14 cellular contexts compared by ENCODE assay signal in genomic region chr11:79201637-79202347, GRCh38.
DNase-seq lines count a peak whose midpoint lies in the region; ATAC-seq and TF ChIP-seq lines count a peak whose summit lies in the region.
"Had no signal": no experiment of that assay in that cellular context is flagged by ENCODE, and none has a peak within 500 bp of the region (broad histone marks: within the 10 kb centered on the region; RNA-seq: fewer than 3 reads in every experiment).

No MANE protein-coding gene starts in this region.

- H3K27ac ChIP-seq in upper lobe of right lung, result no peak overlapping the region
- H3K27ac ChIP-seq: neutrophil, testis had no signal

- H3K27me3 ChIP-seq in upper lobe of right lung, result no peaks in the 10 kb centered on the region
- H3K27me3 ChIP-seq: neutrophil, testis had no signal

- H3K4me1 ChIP-seq in upper lobe of right lung, result no peaks in the 10 kb centered on the region
- H3K4me1 ChIP-seq: testis had no signal

- DNase-seq in kidney glomerular epithelial cell (lab: John Stamatoyannopoulos, UW) (peak; percentile 40), GM19238 (ENCODE audit: insufficient read length, low spot score) (no peak), globus pallidus (ENCODE audit: low spot score) (no peak), upper lobe of right lung (no peak)
- DNase-seq in activated CD4-positive, CD25-positive, alpha-beta regulatory T cell (lab: John Stamatoyannopoulos, UW), result no peak
- DNase-seq: activated naive CD8-positive, alpha-beta T cell treated with anti-CD3 and anti-CD28 coated beads, Interleukin-2, amount 10 ng/mL, durations not matched to agents 7 days and 5 days; CD4-positive, CD25-positive, alpha-beta regulatory T cell; hypothalamus; NCI-H2081 treated with DMSO at 0.1 percent for 48 hours; testis had no signal

- H3K36me3 ChIP-seq in upper lobe of right lung, result no peaks in the 10 kb centered on the region
- H3K36me3 ChIP-seq: neutrophil had no signal

- H3K4me3 ChIP-seq in upper lobe of right lung, result no peak overlapping the region
- H3K4me3 ChIP-seq: testis had no signal

- intact Hi-C loops in upper lobe of right lung (cut with DNase I), result no loop called here

- peak; percentile 80 for ATAC-seq in GM18502 (IDR thresholded peaks at IDR 0.05; ENCODE audit: poor library complexity, unreplicated experiment)
- peak; percentile 79 for ATAC-seq in GM21390 (IDR thresholded peaks at IDR 0.05; ENCODE audit: unreplicated experiment)
- ATAC-seq in HG03378 (IDR thresholded peaks at IDR 0.05; ENCODE audit: unreplicated experiment), result peak; percentile 81
- no peak for ATAC-seq in upper lobe of right lung

- H3K9me3 ChIP-seq in upper lobe of right lung, result no peaks in the 10 kb centered on the region
- H3K9me3 ChIP-seq: neutrophil, testis had no signal

- no peak for TF ChIP-seq CTCF in upper lobe of right lung (IDR thresholded peaks at IDR 0.05)
